39 cellular contexts compared by ENCODE assay signal in the genomic region with DNA sequence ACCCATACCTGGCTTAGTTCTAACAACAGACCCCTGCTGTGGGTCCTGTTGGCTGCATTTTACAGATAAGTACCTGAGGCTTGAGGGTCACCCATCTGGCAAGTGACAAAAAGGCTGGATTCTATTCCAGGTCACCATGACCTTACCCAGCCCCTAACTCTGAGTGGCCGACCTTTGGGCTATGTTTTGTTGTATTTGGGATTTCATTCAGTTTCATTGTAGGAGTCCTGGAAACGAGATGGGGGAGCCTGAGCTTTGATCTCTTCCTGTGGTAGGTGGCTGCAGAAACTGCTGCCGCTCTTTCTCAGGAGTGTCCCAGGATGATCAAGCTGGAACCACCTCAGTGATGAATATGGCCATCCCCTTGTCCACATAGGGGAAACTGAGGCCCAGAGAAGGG.
"Had no signal": no experiment of that assay in that cellular context is flagged by ENCODE, and none has a peak within 500 bp of the region (broad histone marks: within the 10 kb centered on the region; RNA-seq: fewer than 3 reads in every experiment).

No MANE protein-coding gene starts in this region.

- H3K27ac Mint-ChIP-seq: activated B cell treated with CpG ODN at 0.5 μM for 24 hours; activated CD4-positive, alpha-beta memory T cell treated with anti-CD3 and anti-CD28 coated beads for 36 hours; activated naive CD8-positive, alpha-beta T cell treated with anti-CD3 and anti-CD28 coated beads for 36 hours; activated T-helper 1 cell treated with anti-CD3 and anti-CD28 coated beads, Interleukin-12 subunit alpha, Interleukin-12 subunit beta, Interleukin-2, Interleukin-4 antibody, amounts not matched to agents 30 ng/mL and 10 ng/mL and 1 ng/mL, durations not matched to agents 14 hours and 24 hours and 36 hours; IgD-negative memory B cell; T-cell had no signal

- H3K27me3 Mint-ChIP-seq: activated B cell treated with CpG ODN at 0.5 μM for 24 hours had no signal

- H3K4me3 ChIP-seq: ascending aorta, cardiac muscle cell, Peyer's patch, SJSA1 had no signal

- H3K36me3 Mint-ChIP-seq: activated CD4-positive, alpha-beta memory T cell treated with anti-CD3 and anti-CD28 coated beads for 36 hours; activated naive CD8-positive, alpha-beta T cell treated with anti-CD3 and anti-CD28 coated beads for 36 hours; IgD-negative memory B cell; T-cell had no signal

- H3K9me3 Mint-ChIP-seq: activated B cell treated with CpG ODN at 0.5 μM for 24 hours; activated CD4-positive, alpha-beta memory T cell treated with anti-CD3 and anti-CD28 coated beads for 36 hours; activated naive CD8-positive, alpha-beta T cell treated with anti-CD3 and anti-CD28 coated beads for 36 hours; activated T-cell treated with anti-CD3 and anti-CD28 coated beads, Interleukin-2, amount 50 U/mL, for 4 hours; activated T-helper 1 cell treated with anti-CD3 and anti-CD28 coated beads, Interleukin-12 subunit alpha, Interleukin-12 subunit beta, Interleukin-2, Interleukin-4 antibody, amounts not matched to agents 30 ng/mL and 10 ng/mL and 1 ng/mL, durations not matched to agents 14 hours and 24 hours and 36 hours; IgD-negative memory B cell; T-cell had no signal

- H3K4me3 Mint-ChIP-seq: activated B cell treated with CpG ODN at 0.5 μM for 24 hours; activated CD4-positive, alpha-beta memory T cell treated with anti-CD3 and anti-CD28 coated beads for 36 hours; activated naive CD8-positive, alpha-beta T cell treated with anti-CD3 and anti-CD28 coated beads for 36 hours; activated T-cell treated with anti-CD3 and anti-CD28 coated beads, Interleukin-2, amount 50 U/mL, for 4 hours; activated T-helper 1 cell treated with anti-CD3 and anti-CD28 coated beads, Interleukin-12 subunit alpha, Interleukin-12 subunit beta, Interleukin-2, Interleukin-4 antibody, amounts not matched to agents 30 ng/mL and 10 ng/mL and 1 ng/mL, durations not matched to agents 14 hours and 24 hours and 36 hours; IgD-negative memory B cell; T-cell had no signal

- H3K27ac ChIP-seq: ascending aorta, cardiac muscle cell, Peyer's patch, SJSA1, VCaP had no signal

- H3K27me3 ChIP-seq: ascending aorta, cardiac muscle cell, Peyer's patch, SJSA1 had no signal

- DNase-seq: activated B cell treated with CpG ODN at 0.5 μM for 24 hours; activated CD4-positive, alpha-beta memory T cell treated with anti-CD3 and anti-CD28 coated beads for 36 hours; activated CD4-positive, alpha-beta T cell treated with anti-CD3 and anti-CD28 coated beads for 4 hours; activated CD4-positive, alpha-beta T cell treated with anti-CD3 and anti-CD28 coated beads, Interleukin-2, amount 50 U/mL, for 1 hour; activated CD4-positive, CD25-positive, alpha-beta regulatory T cell treated with anti-CD3 and anti-CD28 coated beads, Interleukin-2, amount 50 U/mL, for 72 hours; activated CD8-positive, alpha-beta memory T cell treated with anti-CD3 and anti-CD28 coated beads, Interleukin-2, amount 50 U/mL, for 4 hours; activated effector memory CD4-positive, alpha-beta T cell treated with Interleukin-2 at 50 U/mL for 16 hours; activated naive CD4-positive, alpha-beta T cell; activated naive CD4-positive, alpha-beta T cell treated with anti-CD3 and anti-CD28 coated beads, Interleukin-2, amount 50 U/mL, for 16 hours; activated naive CD8-positive, alpha-beta T cell treated with anti-CD3 and anti-CD28 coated beads for 36 hours; activated T-cell treated with anti-CD3 and anti-CD28 coated beads for 4 hours; activated T-cell treated with anti-CD3 and anti-CD28 coated beads, Interleukin-2, amount 50 U/mL, for 4 hours; amniotic stem cell; Karpas-422; KBM-7; NCI-H1048; NCI-H1105 treated with DMSO at 0.1 percent for 48 hours; NCI-H1436; NCI-H1694; NCI-H1930; NCI-H2081 treated with DMSO at 0.1 percent for 48 hours; NCI-H345; NCI-H510A; NCI-H526; NCI-H748 treated with DMSO at 0.1 percent for 48 hours; NK-92 treated with Interleukin-12 subunit alpha and Interleukin-12 subunit beta, amount 100 ng/mL, for 24 hours; PC-3; Peyer's patch; RPMI8226; SHP77 treated with DMSO at 0.1 percent for 48 hours; T-cell; T-helper 2 cell; T-helper 9 cell had no signal
